8 cellular contexts compared by ENCODE assay signal in the genomic region with DNA sequence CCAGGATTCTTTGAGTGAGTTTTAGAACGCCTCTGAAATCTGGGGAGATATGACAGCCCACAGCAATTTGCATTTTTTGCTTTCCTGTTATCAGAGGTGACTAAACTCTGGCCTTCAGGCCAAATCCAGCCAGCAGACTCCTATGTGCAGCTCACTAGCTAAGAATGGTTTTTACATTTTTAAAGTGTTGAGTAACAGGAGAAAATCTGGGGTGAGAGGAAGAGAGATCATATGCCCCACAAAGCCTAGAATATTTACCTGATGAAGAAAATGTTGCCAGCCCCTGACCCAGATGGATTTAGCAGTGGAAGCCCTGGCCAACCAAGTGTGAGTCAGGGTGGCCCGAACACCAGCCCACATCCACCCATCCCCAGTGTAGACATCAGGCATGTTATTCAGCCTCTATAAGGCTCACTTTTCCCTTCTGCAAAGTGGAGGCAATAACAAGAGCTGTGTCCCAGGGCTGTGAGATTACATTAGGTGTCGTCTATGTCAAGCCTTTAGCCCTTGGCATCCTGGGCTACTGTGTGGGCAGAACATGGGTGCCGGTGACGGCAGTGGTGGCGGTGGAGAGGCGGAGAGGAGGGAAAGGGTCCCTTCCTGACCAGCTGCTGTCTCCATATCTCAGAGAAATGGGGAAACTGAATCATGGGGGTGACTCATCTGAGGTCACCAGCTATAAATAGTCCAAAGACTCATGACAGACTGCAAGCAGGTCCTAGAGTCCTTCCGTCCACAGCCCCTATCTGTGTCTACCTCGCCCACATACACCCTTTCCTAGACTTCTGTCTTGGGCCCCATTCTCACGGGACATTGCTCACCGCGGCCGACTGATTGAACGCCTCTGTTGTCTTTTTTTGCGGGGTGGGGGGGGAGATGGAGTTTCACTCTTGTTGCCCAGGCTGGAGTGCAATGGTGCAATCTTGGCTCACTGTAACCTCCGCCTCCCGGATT.
DNase-seq lines count a peak whose midpoint lies in the region; ATAC-seq and TF ChIP-seq lines count a peak whose summit lies in the region.

No MANE protein-coding gene starts in this region.

- DNase-seq in SIG-M5 treated with dmso at 0.1 percent for 504 hours (lab: John Stamatoyannopoulos, UW; ENCODE audit: unreplicated experiment) (peak; percentile 96), adipocyte (ENCODE audit: low read depth) (peak; percentile 87), islet precursor cell (peak; percentile 84), NCI-H1092 (lab: John Stamatoyannopoulos, UW) (no peak), DMS153 treated with DMSO at 0.1 percent for 48 hours (lab: John Stamatoyannopoulos, UW; ENCODE audit: unreplicated experiment) (no peak)
- peak; percentile 47 to 71 for DNase-seq in stimulated activated CD4-positive, alpha-beta T cell treated with anti-CD3 and anti-CD28 coated beads, Interleukin-4, amount 100 ng/mL, for 4 hours

- H3K9ac ChIP-seq in adipocyte (ENCODE audit: low read length) = peak overlapping the region; percentile 82

- H3K4me3 ChIP-seq in adipocyte (ENCODE audit: low read length) = peak overlapping the region; percentile 49

- H3K36me3 ChIP-seq in adipocyte (ENCODE audit: control insufficient read depth, insufficient read depth, low read length, severe bottlenecking) = no peaks in the 10 kb centered on the region

- ATAC-seq in HG02973 (IDR thresholded peaks at IDR 0.05; ENCODE audit: unreplicated experiment) = peak; percentile 76

- H3K4me1 ChIP-seq in adipocyte (ENCODE audit: control insufficient read depth, insufficient read depth, low read length) = peaks cover 21% of the 10 kb centered on the region

- no peaks in the 10 kb centered on the region for H3K27me3 ChIP-seq in adipocyte (replicated peaks; ENCODE audit: control insufficient read depth, insufficient read depth, low read length)

- peak; percentile 16 for TF ChIP-seq POLR2A in GM18526 (IDR thresholded peaks at IDR 0.05; ENCODE audit: extremely low read depth, insufficient read length)

- H3K9me3 ChIP-seq in adipocyte (ENCODE audit: control insufficient read depth, low read length) = no peaks in the 10 kb centered on the region

Comparison
In these comparisons a context has a peak if more than half of its experiments do, and no peak if none do; other contexts are left out.
1. DNase-seq: peak in SIG-M5 treated with dmso at 0.1 percent for 504 hours (single experiment), adipocyte (single experiment), islet precursor cell (single experiment) and stimulated activated CD4-positive, alpha-beta T cell treated with anti-CD3 and anti-CD28 coated beads, Interleukin-4, amount 100 ng/mL, for 4 hours (2 of 2); none in NCI-H1092 (single experiment) and DMS153 treated with DMSO at 0.1 percent for 48 hours (single experiment).